ENCODE assay signal across 1 cellular context in the genomic region with DNA sequence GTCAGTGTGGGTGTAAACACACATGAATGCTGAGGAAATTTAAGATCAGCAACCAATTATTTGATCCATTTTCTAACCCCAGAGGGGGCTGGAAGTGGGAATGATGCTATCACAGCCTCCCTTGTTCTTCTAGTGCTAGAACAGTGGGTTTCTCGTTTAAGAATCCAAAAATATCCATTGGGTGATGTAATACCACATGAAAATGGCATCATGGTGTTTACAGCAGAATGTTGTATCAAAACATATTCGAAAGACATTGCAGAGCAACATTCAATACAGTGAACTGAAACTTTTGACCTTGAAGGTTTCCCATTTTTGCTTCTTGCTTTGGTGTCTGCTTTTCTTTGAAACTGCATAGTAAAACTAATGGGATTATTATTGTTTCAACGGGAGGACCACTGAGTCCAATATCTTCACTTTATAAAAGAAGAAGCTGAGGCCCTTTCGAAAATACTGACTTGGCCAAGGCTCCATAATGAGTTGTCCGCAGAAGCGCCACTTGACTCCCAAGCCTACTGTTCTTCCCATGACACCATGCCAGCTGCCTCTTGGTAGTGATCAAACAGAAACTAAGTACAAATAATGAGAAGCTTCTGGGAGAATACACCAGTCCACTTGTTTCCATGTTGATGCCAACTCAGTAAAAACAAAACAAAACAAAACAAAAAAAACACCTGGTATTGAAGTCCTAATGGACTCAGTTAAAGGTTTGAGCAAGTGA.
TF ChIP-seq lines count a peak whose summit lies in the region.

No MANE protein-coding gene starts in this region.

TF ChIP-seq in HEK293, 187 proteins besides CTCF, POLR2A, EP300 and RAD21 (continued from another document):
- TF ChIP-seq, protein P1, sequence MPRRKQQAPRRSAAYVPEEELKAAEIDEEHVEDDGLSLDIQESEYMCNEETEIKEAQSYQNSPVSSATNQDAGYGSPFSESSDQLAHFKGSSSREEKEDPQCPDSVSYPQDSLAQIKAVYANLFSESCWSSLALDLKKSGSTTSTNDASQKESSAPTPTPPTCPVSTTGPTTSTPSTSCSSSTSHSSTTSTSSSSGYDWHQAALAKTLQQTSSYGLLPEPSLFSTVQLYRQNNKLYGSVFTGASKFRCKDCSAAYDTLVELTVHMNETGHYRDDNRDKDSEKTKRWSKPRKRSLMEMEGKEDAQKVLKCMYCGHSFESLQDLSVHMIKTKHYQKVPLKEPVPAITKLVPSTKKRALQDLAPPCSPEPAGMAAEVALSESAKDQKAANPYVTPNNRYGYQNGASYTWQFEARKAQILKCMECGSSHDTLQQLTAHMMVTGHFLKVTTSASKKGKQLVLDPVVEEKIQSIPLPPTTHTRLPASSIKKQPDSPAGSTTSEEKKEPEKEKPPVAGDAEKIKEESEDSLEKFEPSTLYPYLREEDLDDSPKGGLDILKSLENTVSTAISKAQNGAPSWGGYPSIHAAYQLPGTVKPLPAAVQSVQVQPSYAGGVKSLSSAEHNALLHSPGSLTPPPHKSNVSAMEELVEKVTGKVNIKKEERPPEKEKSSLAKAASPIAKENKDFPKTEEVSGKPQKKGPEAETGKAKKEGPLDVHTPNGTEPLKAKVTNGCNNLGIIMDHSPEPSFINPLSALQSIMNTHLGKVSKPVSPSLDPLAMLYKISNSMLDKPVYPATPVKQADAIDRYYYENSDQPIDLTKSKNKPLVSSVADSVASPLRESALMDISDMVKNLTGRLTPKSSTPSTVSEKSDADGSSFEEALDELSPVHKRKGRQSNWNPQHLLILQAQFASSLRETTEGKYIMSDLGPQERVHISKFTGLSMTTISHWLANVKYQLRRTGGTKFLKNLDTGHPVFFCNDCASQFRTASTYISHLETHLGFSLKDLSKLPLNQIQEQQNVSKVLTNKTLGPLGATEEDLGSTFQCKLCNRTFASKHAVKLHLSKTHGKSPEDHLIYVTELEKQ (tag by site-specific recombination; IDR thresholded peaks at IDR 0.05; ENCODE audit: borderline replicate concordance): no peak
- TF ChIP-seq KLF9 (tag by site-specific recombination; IDR thresholded peaks at IDR 0.05; ENCODE audit: low read depth) (no peak), ZNF747 (tag by site-specific recombination; IDR thresholded peaks at IDR 0.05) (no peak)
- TF ChIP-seq, protein P2, sequence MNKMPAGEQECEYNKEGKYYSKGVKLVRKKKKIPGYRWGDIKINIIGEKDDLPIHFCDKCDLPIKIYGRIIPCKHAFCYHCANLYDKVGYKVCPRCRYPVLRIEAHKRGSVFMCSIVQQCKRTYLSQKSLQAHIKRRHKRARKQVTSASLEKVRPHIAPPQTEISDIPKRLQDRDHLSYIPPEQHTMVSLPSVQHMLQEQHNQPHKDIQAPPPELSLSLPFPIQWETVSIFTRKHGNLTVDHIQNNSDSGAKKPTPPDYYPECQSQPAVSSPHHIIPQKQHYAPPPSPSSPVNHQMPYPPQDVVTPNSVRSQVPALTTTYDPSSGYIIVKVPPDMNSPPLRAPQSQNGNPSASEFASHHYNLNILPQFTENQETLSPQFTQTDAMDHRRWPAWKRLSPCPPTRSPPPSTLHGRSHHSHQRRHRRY (tag by site-specific recombination; IDR thresholded peaks at IDR 0.05): no peak
- TF ChIP-seq, protein P3, sequence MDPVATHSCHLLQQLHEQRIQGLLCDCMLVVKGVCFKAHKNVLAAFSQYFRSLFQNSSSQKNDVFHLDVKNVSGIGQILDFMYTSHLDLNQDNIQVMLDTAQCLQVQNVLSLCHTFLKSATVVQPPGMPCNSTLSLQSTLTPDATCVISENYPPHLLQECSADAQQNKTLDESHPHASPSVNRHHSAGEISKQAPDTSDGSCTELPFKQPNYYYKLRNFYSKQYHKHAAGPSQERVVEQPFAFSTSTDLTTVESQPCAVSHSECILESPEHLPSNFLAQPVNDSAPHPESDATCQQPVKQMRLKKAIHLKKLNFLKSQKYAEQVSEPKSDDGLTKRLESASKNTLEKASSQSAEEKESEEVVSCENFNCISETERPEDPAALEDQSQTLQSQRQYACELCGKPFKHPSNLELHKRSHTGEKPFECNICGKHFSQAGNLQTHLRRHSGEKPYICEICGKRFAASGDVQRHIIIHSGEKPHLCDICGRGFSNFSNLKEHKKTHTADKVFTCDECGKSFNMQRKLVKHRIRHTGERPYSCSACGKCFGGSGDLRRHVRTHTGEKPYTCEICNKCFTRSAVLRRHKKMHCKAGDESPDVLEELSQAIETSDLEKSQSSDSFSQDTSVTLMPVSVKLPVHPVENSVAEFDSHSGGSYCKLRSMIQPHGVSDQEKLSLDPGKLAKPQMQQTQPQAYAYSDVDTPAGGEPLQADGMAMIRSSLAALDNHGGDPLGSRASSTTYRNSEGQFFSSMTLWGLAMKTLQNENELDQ (tag by site-specific recombination; IDR thresholded peaks at IDR 0.05; ENCODE audit: low read depth): no peak
- TF ChIP-seq, protein P4, sequence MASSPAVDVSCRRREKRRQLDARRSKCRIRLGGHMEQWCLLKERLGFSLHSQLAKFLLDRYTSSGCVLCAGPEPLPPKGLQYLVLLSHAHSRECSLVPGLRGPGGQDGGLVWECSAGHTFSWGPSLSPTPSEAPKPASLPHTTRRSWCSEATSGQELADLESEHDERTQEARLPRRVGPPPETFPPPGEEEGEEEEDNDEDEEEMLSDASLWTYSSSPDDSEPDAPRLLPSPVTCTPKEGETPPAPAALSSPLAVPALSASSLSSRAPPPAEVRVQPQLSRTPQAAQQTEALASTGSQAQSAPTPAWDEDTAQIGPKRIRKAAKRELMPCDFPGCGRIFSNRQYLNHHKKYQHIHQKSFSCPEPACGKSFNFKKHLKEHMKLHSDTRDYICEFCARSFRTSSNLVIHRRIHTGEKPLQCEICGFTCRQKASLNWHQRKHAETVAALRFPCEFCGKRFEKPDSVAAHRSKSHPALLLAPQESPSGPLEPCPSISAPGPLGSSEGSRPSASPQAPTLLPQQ (tag by site-specific recombination; IDR thresholded peaks at IDR 0.05): 0 out of 2 replicates have a peak, but pooled peaks have one; percentile 46
